In the genomic region with DNA sequence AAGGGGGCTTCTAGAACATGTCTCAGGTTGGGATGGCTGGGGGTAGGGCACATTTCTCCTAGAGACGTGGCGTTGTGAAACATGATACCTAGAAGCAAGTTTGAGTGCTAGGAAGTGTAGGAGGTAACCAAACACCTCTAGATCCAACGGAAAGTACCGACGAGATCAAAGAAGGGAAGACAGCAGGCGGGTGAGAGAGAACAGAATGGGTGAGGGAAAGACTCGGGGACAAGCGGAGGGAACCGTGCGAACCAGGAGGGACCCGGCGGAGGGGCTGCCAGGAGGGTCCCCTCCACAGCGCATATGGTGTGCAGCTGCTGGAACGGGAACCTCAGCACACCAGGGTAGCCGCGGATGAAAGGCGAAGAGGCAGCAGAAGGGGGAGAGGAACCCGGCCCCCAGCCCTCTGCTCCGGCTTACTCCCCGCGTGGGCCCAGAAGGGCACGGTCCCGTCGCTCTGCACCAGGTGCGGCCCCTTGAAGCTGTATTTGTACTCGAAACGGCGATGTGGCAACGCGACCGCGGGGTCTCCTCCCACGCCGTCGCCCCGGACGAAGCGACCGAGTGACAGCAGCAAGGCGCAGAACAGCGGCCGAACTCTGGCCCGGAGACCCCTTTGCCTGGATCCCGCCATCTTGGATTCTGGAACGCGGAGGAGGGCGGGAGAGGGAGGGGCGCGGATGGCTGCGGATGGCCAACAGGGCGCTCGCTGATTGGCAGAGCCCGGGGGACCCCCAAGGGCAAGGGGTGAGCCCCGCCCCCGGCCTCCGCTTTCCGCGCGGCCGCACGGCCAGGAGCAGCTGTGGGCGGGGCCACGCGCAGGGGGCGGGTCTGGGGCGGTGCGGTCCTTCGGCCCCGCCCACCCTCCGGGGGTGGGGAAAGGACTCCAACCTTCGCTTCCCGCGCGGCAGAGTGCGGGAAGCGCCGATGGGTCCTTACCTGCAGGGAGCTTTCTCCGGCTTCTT, we compare ENCODE assay signal across 8 cellular contexts. TPM values are rescaled to one million over a fixed set of nuclear protein-coding genes. Genes with fewer than 3 reads are reported as not detected.
DNase-seq lines count a peak whose midpoint lies in the region; ATAC-seq and TF ChIP-seq lines count a peak whose summit lies in the region.

A gene with protein sequence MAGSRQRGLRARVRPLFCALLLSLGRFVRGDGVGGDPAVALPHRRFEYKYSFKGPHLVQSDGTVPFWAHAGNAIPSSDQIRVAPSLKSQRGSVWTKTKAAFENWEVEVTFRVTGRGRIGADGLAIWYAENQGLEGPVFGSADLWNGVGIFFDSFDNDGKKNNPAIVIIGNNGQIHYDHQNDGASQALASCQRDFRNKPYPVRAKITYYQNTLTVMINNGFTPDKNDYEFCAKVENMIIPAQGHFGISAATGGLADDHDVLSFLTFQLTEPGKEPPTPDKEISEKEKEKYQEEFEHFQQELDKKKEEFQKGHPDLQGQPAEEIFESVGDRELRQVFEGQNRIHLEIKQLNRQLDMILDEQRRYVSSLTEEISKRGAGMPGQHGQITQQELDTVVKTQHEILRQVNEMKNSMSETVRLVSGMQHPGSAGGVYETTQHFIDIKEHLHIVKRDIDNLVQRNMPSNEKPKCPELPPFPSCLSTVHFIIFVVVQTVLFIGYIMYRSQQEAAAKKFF (minus strand): TSS at position 655 of the 965 bp plus-strand sequence. CDS start 21 bp downstream, at position 634.

- H3K4me1 ChIP-seq in adrenal gland (replicated peaks in 1 of 2) (peaks cover 0 to 47% of the 10 kb centered on the region in 2 donors), heart left ventricle (peaks cover 0 to 30% (median 15%) of the 10 kb centered on the region in 12 donors), transverse colon (peaks cover 0 to 31% (median 8%) of the 10 kb centered on the region in 4 donors)

- peak; percentile 86 for TF ChIP-seq POLR2A in GM15510 (IDR thresholded peaks at IDR 0.05; ENCODE audit: borderline replicate concordance, extremely low read depth, insufficient read length)
- no peak for TF ChIP-seq POLR2A in adrenal gland (IDR thresholded peaks at IDR 0.05)
- peak in 1 of 2 donors; percentile 49 for TF ChIP-seq POLR2A in heart left ventricle (IDR thresholded peaks at IDR 0.05)
- no peak for TF ChIP-seq POLR2A in transverse colon (IDR thresholded peaks at IDR 0.05)

- WGBS in adrenal gland, 4 donors: 0 to 1% (median 1%) methylated on average over 21 to 78 of the region's 78 CpGs
- 0% methylated on average over 37 to 78 of the region's 78 CpGs for WGBS in heart left ventricle, 4 donors
- WGBS in transverse colon (ENCODE audit: low coverage in 1 of 2), 2 donors: 0% methylated on average over 5 to 76 of the region's 78 CpGs

- intact Hi-C loops in adrenal gland (cut with DNase I): no loop called here
- intact Hi-C loops in heart left ventricle (cut with DNase I): no loop called here
- intact Hi-C loops in transverse colon (cut with DNase I; ENCODE audit: low total_unique reads): no loop called here

- H3K27ac ChIP-seq in adrenal gland: peak within 1 kb of the TSS; percentile 8 to 95 (median 88)
- H3K27ac ChIP-seq in heart left ventricle: peak within 1 kb of the TSS; percentile 69 to 90 (median 88)
- H3K27ac ChIP-seq in transverse colon: peak within 1 kb of the TSS; percentile 79 to 91 (median 82)

- no peak for TF ChIP-seq EP300 in transverse colon (IDR thresholded peaks at IDR 0.05; ENCODE audit: low read depth)

- DNase-seq in NCI-H146 treated with DMSO at 0.1 percent for 48 hours (lab: John Stamatoyannopoulos, UW; ENCODE audit: unreplicated experiment) (peak; percentile 95), T-helper 1 cell (peak; percentile 80 to 94 (median 86)), adrenal gland (peak; percentile 96 to 98 (median 97)), heart left ventricle (peak; percentile 97 to 98 (median 98)), pons (ENCODE audit: low spot score) (peak; percentile 95), transverse colon (peak; percentile 96)

- peak within 1 kb of the TSS; percentile 56 to 96 (median 91) for H3K4me3 ChIP-seq in adrenal gland
- peak within 1 kb of the TSS; percentile 76 to 96 (median 88) for H3K4me3 ChIP-seq in heart left ventricle
- peak within 1 kb of the TSS; percentile 74 to 97 (median 76) for H3K4me3 ChIP-seq in transverse colon

- no peaks in the 10 kb centered on the region for H3K27me3 ChIP-seq in adrenal gland
- no peaks in the 10 kb centered on the region for H3K27me3 ChIP-seq in heart left ventricle
- no peaks in the 10 kb centered on the region for H3K27me3 ChIP-seq in transverse colon

- H3K36me3 ChIP-seq in adrenal gland (replicated peaks in 1 of 2) (peaks cover 0 to 15% of the 10 kb centered on the region in 2 donors), heart left ventricle (peaks cover 0 to 22% (median 17%) of the 10 kb centered on the region in 9 donors), transverse colon (peaks cover 0 to 16% (median 2%) of the 10 kb centered on the region in 4 donors)

- no peak for TF ChIP-seq CTCF in adrenal gland (IDR thresholded peaks at IDR 0.05)
- TF ChIP-seq CTCF in heart left ventricle (IDR thresholded peaks at IDR 0.05): no peak
- no peak for TF ChIP-seq CTCF in transverse colon (IDR thresholded peaks at IDR 0.05)

- in situ Hi-C loops in transverse colon (cut with MboI; ENCODE audit: low pct_ligation_motif_present in 1 of 4, low pct_unique_long_range_greater_than_20kb in 1 of 4, low sequenced_read_pairs in 3 of 4): no loop called here

- H3K9me3 ChIP-seq in adrenal gland (replicated peaks in 1 of 3) (no peaks in the 10 kb centered on the region), heart left ventricle (no peaks in the 10 kb centered on the region), transverse colon (no peaks in the 10 kb centered on the region)

- ATAC-seq in HG02884 (IDR thresholded peaks at IDR 0.05; ENCODE audit: unreplicated experiment) (peak; percentile 89), heart left ventricle (peak; percentile 100)

RNA-seq across cellular contexts. Expression of the gene that starts here (rescaled TPM):
- total RNA-seq in adrenal gland: 100 to 1,000 TPM in 3 of 8 donors, 10 to 100 TPM in 5; 75.9 to 116 (median 89.3) TPM
- 100 to 1,000 TPM in 1 of 3 donors, 10 to 100 TPM in 2; 14.3 to 102 (median 20.2) TPM for polyA plus RNA-seq in adrenal gland
- total RNA-seq in heart left ventricle: 10 to 100 TPM; 48.6 to 72.9 (median 66.8) TPM
- polyA plus RNA-seq in heart left ventricle: 10 to 100 TPM; 16.5 to 50.5 TPM
- total RNA-seq in transverse colon: 10 to 100 TPM; 27.1 to 80.8 (median 49.0) TPM

Comparison
In these comparisons a context has a peak if more than half of its experiments do, and no peak if none do; other contexts are left out.
1. Peak in every context shown above with its lines: DNase-seq, ATAC-seq, H3K4me3 ChIP-seq and H3K27ac ChIP-seq.